8 cellular contexts compared by ENCODE assay signal in genomic region chr2:233349005-233349998, GRCh38. TPM values are rescaled to one million over a fixed set of nuclear protein-coding genes. Genes with fewer than 3 reads are reported as not detected.
DNase-seq lines count a peak whose midpoint lies in the region; ATAC-seq and TF ChIP-seq lines count a peak whose summit lies in the region.

No MANE protein-coding gene starts in this region.

- H3K4me1 Mint-ChIP-seq in neural progenitor cell = peaks cover 40% of the 10 kb centered on the region
- peaks cover 31% of the 10 kb centered on the region for H3K4me1 Mint-ChIP-seq in activated T-helper 2 cell treated with anti-CD3 and anti-CD28 coated beads, Interferon-gamma antibody, Interleukin-2, Interleukin-4, amounts not matched to agents 10 μg/mL and 5 μg/mL and 100 μg/mL, durations not matched to agents 14 hours and 24 hours and 36 hours (ENCODE audit: low read depth)

- H3K27ac Mint-ChIP-seq in neural progenitor cell = no peak overlapping the region
- no peak overlapping the region for H3K27ac Mint-ChIP-seq in activated T-helper 2 cell treated with anti-CD3 and anti-CD28 coated beads, Interferon-gamma antibody, Interleukin-2, Interleukin-4, amounts not matched to agents 10 μg/mL and 5 μg/mL and 100 μg/mL, durations not matched to agents 14 hours and 24 hours and 36 hours

- TF ChIP-seq CTCF in BE2C (IDR thresholded peaks at IDR 0.05; ENCODE audit: low read depth, low read length) (no peak), neural progenitor cell (IDR thresholded peaks at IDR 0.05) (no peak)

- H3K27me3 Mint-ChIP-seq in neural progenitor cell (ENCODE audit: insufficient read depth, low read depth) = peaks cover 17% of the 10 kb centered on the region
- H3K27me3 Mint-ChIP-seq in activated T-helper 2 cell treated with anti-CD3 and anti-CD28 coated beads, Interferon-gamma antibody, Interleukin-2, Interleukin-4, amounts not matched to agents 10 μg/mL and 5 μg/mL and 100 μg/mL, durations not matched to agents 14 hours and 24 hours and 36 hours (ENCODE audit: low read depth) = peaks cover 5% of the 10 kb centered on the region

- no peak overlapping the region for H2AFZ ChIP-seq in neural progenitor cell (replicated peaks)

- peaks cover 31% of the 10 kb centered on the region for H3K4me1 ChIP-seq in BE2C
- H3K4me1 ChIP-seq in neural progenitor cell = no peaks in the 10 kb centered on the region

- H4K20me1 ChIP-seq in neural progenitor cell (ENCODE audit: low read depth) = no peaks in the 10 kb centered on the region

- ATAC-seq in GM19035 (IDR thresholded peaks at IDR 0.05; ENCODE audit: unreplicated experiment) = peak; percentile 49

- no peak overlapping the region for H3K27ac ChIP-seq in neural progenitor cell

- DNase-seq in BE2C (peak; percentile 51), HuH-7 (ENCODE audit: low spot score) (peak; percentile 64), dermis microvascular lymphatic vessel endothelial cell (ENCODE audit: low read depth in 2 of 2) (peak; percentile 66 to 81), putamen (ENCODE audit: low spot score) (peak; percentile 73), neural progenitor cell (ENCODE audit: low spot score) (no peak)
- no peak for DNase-seq in central memory CD4-positive, alpha-beta T cell
- no peak for DNase-seq in activated T-helper 2 cell treated with anti-CD3 and anti-CD28 coated beads, Interferon-gamma antibody, Interleukin-2, Interleukin-4, amounts not matched to agents 10 μg/mL and 5 μg/mL and 100 μg/mL, durations not matched to agents 14 hours and 24 hours and 36 hours (ENCODE audit: low spot score)

- peaks cover 5% of the 10 kb centered on the region for H3F3A ChIP-seq in neural progenitor cell (ENCODE audit: low read depth)

- H3K4me3 ChIP-seq in BE2C (ENCODE audit: low read depth, low read length) = no peak overlapping the region
- no peak overlapping the region for H3K4me3 ChIP-seq in neural progenitor cell

- no peak overlapping the region for H3K9ac ChIP-seq in neural progenitor cell

- intact Hi-C loops in activated T-helper 2 cell treated with anti-CD3 and anti-CD28 coated beads, Interferon-gamma antibody, Interleukin-2, Interleukin-4, amounts not matched to agents 10 μg/mL and 5 μg/mL and 100 μg/mL, durations not matched to agents 14 hours and 24 hours and 36 hours (cut with micrococcal nuclease) = no loop called here

- no peak overlapping the region for H3K4me2 ChIP-seq in neural progenitor cell

- H3K79me2 ChIP-seq in neural progenitor cell (ENCODE audit: low read depth) = no peaks in the 10 kb centered on the region

- no peak overlapping the region for H3K4me3 Mint-ChIP-seq in neural progenitor cell
- H3K4me3 Mint-ChIP-seq in activated T-helper 2 cell treated with anti-CD3 and anti-CD28 coated beads, Interferon-gamma antibody, Interleukin-2, Interleukin-4, amounts not matched to agents 10 μg/mL and 5 μg/mL and 100 μg/mL, durations not matched to agents 14 hours and 24 hours and 36 hours (ENCODE audit: low read depth) = no peak overlapping the region

- peaks cover 4% of the 10 kb centered on the region for H3K9me3 Mint-ChIP-seq in neural progenitor cell
- H3K9me3 Mint-ChIP-seq in activated T-helper 2 cell treated with anti-CD3 and anti-CD28 coated beads, Interferon-gamma antibody, Interleukin-2, Interleukin-4, amounts not matched to agents 10 μg/mL and 5 μg/mL and 100 μg/mL, durations not matched to agents 14 hours and 24 hours and 36 hours = no peaks in the 10 kb centered on the region

- no peaks in the 10 kb centered on the region for H3K9me3 ChIP-seq in BE2C
- no peaks in the 10 kb centered on the region for H3K9me3 ChIP-seq in neural progenitor cell (ENCODE audit: low read depth)

- H3K27me3 ChIP-seq in BE2C (no peaks in the 10 kb centered on the region), neural progenitor cell (peaks cover 50% of the 10 kb centered on the region)

- H3K36me3 Mint-ChIP-seq in neural progenitor cell = peaks cover 6% of the 10 kb centered on the region
- H3K36me3 Mint-ChIP-seq in activated T-helper 2 cell treated with anti-CD3 and anti-CD28 coated beads, Interferon-gamma antibody, Interleukin-2, Interleukin-4, amounts not matched to agents 10 μg/mL and 5 μg/mL and 100 μg/mL, durations not matched to agents 14 hours and 24 hours and 36 hours (ENCODE audit: low read depth) = no peaks in the 10 kb centered on the region

- H3K36me3 ChIP-seq in BE2C (no peaks in the 10 kb centered on the region), neural progenitor cell (no peaks in the 10 kb centered on the region)

RNA-seq across cellular contexts. Expression of gene DGKD, which starts 5.0 kb away (rescaled TPM):
- polyA plus RNA-seq in BE2C (2012; ENCODE audit: insufficient read depth, insufficient read length, low read depth) = 76.3 TPM
- total RNA-seq in dermis microvascular lymphatic vessel endothelial cell (9.5 and 10.7 TPM in 2 replicates), neural progenitor cell (ENCODE audit: low replicate concordance) (10.9 and 22.0 TPM in 2 replicates)
- 52.3 and 58.3 TPM in 2 replicates for total RNA-seq in activated T-helper 2 cell treated with anti-CD3 and anti-CD28 coated beads, Interferon-gamma antibody, Interleukin-2, Interleukin-4, amounts not matched to agents 10 μg/mL and 5 μg/mL and 100 μg/mL, durations not matched to agents 14 hours and 24 hours and 36 hours

RNA-seq across cellular contexts. Expression of gene SAG, which starts 41.7 kb away (rescaled TPM):
- 0.14 TPM for polyA plus RNA-seq in BE2C (2012; ENCODE audit: insufficient read depth, insufficient read length, low read depth)
- total RNA-seq in dermis microvascular lymphatic vessel endothelial cell (under 0.01 TPM in 1 of 2 replicates, not detected in the other), neural progenitor cell (ENCODE audit: low replicate concordance) (0.03 TPM in 1 of 2 replicates, not detected in the other)
- total RNA-seq in activated T-helper 2 cell treated with anti-CD3 and anti-CD28 coated beads, Interferon-gamma antibody, Interleukin-2, Interleukin-4, amounts not matched to agents 10 μg/mL and 5 μg/mL and 100 μg/mL, durations not matched to agents 14 hours and 24 hours and 36 hours = 0.05 TPM in 1 of 2 replicates, not detected in the other

Comparison
In these comparisons a context has a peak if more than half of its experiments do, and no peak if none do; other contexts are left out.
1. DNase-seq: peak in BE2C (single experiment), HuH-7 (single experiment), dermis microvascular lymphatic vessel endothelial cell (2 of 2) and putamen (single experiment); none in central memory CD4-positive, alpha-beta T cell (single experiment), neural progenitor cell (single experiment) and activated T-helper 2 cell treated with anti-CD3 and anti-CD28 coated beads, Interferon-gamma antibody, Interleukin-2, Interleukin-4, amounts not matched to agents 10 μg/mL and 5 μg/mL and 100 μg/mL, durations not matched to agents 14 hours and 24 hours and 36 hours (single experiment).